ENCODE assay signal across 15 cellular contexts in the genomic region with DNA sequence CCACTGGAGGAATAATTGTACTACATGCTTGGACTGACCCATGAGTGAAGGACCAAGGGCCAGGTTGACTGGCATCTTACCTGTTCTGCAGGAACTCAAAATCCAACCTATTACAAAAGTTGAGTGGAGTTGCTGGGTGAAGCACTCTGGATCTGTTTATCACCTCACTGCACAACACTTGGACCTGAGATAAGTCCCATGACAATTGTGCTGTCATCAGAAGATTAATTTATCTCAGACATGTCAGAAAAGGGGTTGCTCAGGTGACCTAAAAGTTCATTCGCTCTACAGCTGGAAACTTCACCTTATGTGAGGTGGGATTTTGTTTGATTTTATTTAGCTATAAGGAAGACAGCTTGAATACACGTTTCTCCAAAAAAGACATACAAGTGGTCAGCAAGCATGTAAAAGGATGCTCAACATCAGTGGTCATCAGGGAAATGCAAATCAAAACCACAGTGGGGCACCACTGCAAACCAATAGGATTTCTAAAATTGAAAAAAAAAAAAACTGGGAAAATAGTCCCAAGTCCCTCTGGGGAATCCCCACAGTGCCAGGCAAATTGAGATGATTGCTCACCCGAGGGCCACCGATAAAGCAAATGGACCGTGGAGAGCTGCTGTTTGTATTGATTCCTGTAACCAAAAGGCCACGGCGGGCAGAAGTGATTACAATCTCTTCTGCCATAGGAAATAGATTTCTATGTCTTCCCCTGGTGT.
A peak's percentile ranks its signal among the peaks of the same experiment; 100 is the strongest.
DNase-seq lines count a peak whose midpoint lies in the region; ATAC-seq and TF ChIP-seq lines count a peak whose summit lies in the region.
"Had no signal": no experiment of that assay in that cellular context is flagged by ENCODE, and none has a peak within 500 bp of the region (broad histone marks: within the 10 kb centered on the region; RNA-seq: fewer than 3 reads in every experiment).

No MANE protein-coding gene starts in this region.

- no peak overlapping the region for H3K4me3 Mint-ChIP-seq in progenitor cell of endocrine pancreas (ENCODE audit: low read depth)
- H3K4me3 Mint-ChIP-seq: T-cell had no signal

- H3K4me3 ChIP-seq in suprapubic skin, result no peak overlapping the region
- H3K4me3 ChIP-seq: BLaER1 had no signal

- H3K4me1 Mint-ChIP-seq in progenitor cell of endocrine pancreas (ENCODE audit: low read depth), result peaks cover 18% of the 10 kb centered on the region
- H3K4me1 Mint-ChIP-seq: CD8-positive, alpha-beta memory T cell; T-cell had no signal

- WGBS in suprapubic skin, result 81% methylated on average over 7 of the region's 7 CpGs

- no peaks in the 10 kb centered on the region for H3K4me1 ChIP-seq in suprapubic skin
- H3K4me1 ChIP-seq: BLaER1 had no signal

- no peak overlapping the region for H3K27ac ChIP-seq in suprapubic skin
- H3K27ac ChIP-seq: BLaER1 had no signal

- no peak for TF ChIP-seq EP300 in suprapubic skin (IDR thresholded peaks at IDR 0.05)

- DNase-seq in EH (ENCODE audit: low read depth) (peak; percentile 20), NCI-H146 (lab: John Stamatoyannopoulos, UW) (peak; percentile 81), fibroblast of peridontal ligament (ENCODE audit: extremely low read depth) (peak; percentile 12), progenitor cell of endocrine pancreas (ENCODE audit: low spot score, unreplicated experiment) (no peak), suprapubic skin (ENCODE audit: low spot score in 2 of 2) (no peak), GM20000 (ENCODE audit: low spot score) (no peak)
- DNase-seq: CD8-positive, alpha-beta memory T cell; H7; NCI-H1092; NCI-H187; NCI-H446 treated with DMSO at 0.1 percent for 48 hours; T-cell had no signal

- no peaks in the 10 kb centered on the region for H3K36me3 ChIP-seq in suprapubic skin
- H3K36me3 ChIP-seq: BLaER1 had no signal

- TF ChIP-seq POLR2A in suprapubic skin (IDR thresholded peaks at IDR 0.05), result no peak

- H3K27ac Mint-ChIP-seq in progenitor cell of endocrine pancreas, result peak overlapping the region; percentile 88
- H3K27ac Mint-ChIP-seq: T-cell had no signal

- peaks cover under 1% of the 10 kb centered on the region for H3K9me3 Mint-ChIP-seq in progenitor cell of endocrine pancreas (ENCODE audit: low read depth)
- H3K9me3 Mint-ChIP-seq: CD8-positive, alpha-beta memory T cell; T-cell had no signal

- no peaks in the 10 kb centered on the region for H3K27me3 ChIP-seq in suprapubic skin
- H3K27me3 ChIP-seq: BLaER1 had no signal

- ATAC-seq in GM18868 (IDR thresholded peaks at IDR 0.05; ENCODE audit: unreplicated experiment) (no peak), HG02571 (IDR thresholded peaks at IDR 0.05; ENCODE audit: unreplicated experiment) (no peak)
- ATAC-seq: T-cell had no signal

- H3K9me3 ChIP-seq in suprapubic skin, result no peaks in the 10 kb centered on the region
- H3K9me3 ChIP-seq: BLaER1 had no signal

- no peaks in the 10 kb centered on the region for H3K36me3 Mint-ChIP-seq in progenitor cell of endocrine pancreas (ENCODE audit: insufficient read depth)
- H3K36me3 Mint-ChIP-seq: T-cell had no signal

- no peak for TF ChIP-seq CTCF in progenitor cell of endocrine pancreas (IDR thresholded peaks at IDR 0.05; ENCODE audit: unreplicated experiment)
- no peak for TF ChIP-seq CTCF in suprapubic skin (IDR thresholded peaks at IDR 0.05)
- TF ChIP-seq CTCF in GM20000 (IDR thresholded peaks at IDR 0.05; ENCODE audit: extremely low read depth, missing control alignments), result no peak

- H3K27me3 Mint-ChIP-seq in progenitor cell of endocrine pancreas, result no peaks in the 10 kb centered on the region
- H3K27me3 Mint-ChIP-seq: CD8-positive, alpha-beta memory T cell; T-cell had no signal

Comparison
In these comparisons a context has a peak if more than half of its experiments do, and no peak if none do; other contexts are left out.
1. DNase-seq: peak in EH (single experiment), NCI-H146 (single experiment) and fibroblast of peridontal ligament (single experiment); none in progenitor cell of endocrine pancreas (single experiment), suprapubic skin (0 of 2) and GM20000 (single experiment).